ENCODE assay signal across 1 cellular context in genomic region chr1:50517488-50517887, GRCh38.
TF ChIP-seq lines count a peak whose summit lies in the region.

No MANE protein-coding gene starts in this region.

TF ChIP-seq in HepG2, 621 proteins besides CTCF, POLR2A, EP300 and RAD21 (continued from another document):
- TF ChIP-seq, protein P1, sequence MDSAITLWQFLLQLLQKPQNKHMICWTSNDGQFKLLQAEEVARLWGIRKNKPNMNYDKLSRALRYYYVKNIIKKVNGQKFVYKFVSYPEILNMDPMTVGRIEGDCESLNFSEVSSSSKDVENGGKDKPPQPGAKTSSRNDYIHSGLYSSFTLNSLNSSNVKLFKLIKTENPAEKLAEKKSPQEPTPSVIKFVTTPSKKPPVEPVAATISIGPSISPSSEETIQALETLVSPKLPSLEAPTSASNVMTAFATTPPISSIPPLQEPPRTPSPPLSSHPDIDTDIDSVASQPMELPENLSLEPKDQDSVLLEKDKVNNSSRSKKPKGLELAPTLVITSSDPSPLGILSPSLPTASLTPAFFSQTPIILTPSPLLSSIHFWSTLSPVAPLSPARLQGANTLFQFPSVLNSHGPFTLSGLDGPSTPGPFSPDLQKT (CRISPR knock-in tag; IDR thresholded peaks at IDR 0.05; ENCODE audit: borderline replicate concordance), result no peak
- TF ChIP-seq, protein P2, sequence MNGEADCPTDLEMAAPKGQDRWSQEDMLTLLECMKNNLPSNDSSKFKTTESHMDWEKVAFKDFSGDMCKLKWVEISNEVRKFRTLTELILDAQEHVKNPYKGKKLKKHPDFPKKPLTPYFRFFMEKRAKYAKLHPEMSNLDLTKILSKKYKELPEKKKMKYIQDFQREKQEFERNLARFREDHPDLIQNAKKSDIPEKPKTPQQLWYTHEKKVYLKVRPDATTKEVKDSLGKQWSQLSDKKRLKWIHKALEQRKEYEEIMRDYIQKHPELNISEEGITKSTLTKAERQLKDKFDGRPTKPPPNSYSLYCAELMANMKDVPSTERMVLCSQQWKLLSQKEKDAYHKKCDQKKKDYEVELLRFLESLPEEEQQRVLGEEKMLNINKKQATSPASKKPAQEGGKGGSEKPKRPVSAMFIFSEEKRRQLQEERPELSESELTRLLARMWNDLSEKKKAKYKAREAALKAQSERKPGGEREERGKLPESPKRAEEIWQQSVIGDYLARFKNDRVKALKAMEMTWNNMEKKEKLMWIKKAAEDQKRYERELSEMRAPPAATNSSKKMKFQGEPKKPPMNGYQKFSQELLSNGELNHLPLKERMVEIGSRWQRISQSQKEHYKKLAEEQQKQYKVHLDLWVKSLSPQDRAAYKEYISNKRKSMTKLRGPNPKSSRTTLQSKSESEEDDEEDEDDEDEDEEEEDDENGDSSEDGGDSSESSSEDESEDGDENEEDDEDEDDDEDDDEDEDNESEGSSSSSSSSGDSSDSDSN (CRISPR knock-in tag; IDR thresholded peaks at IDR 0.05), result no peak
- no peak for TF ChIP-seq PBX2 (CRISPR knock-in tag; IDR thresholded peaks at IDR 0.05)
- TF ChIP-seq ZNF703 (CRISPR knock-in tag; IDR thresholded peaks at IDR 0.05; ENCODE audit: borderline replicate concordance), result no peak
